In genomic region chr22:40396882-40397281, GRCh38 we compare ENCODE assay signal across 10 cellular contexts. TPM values are rescaled to one million over a fixed set of nuclear protein-coding genes. Genes with fewer than 3 reads are reported as not detected.
A peak's percentile ranks its signal among the peaks of the same experiment; 100 is the strongest.
DNase-seq lines count a peak whose midpoint lies in the region; ATAC-seq and TF ChIP-seq lines count a peak whose summit lies in the region.
"Had no signal": no experiment of that assay in that cellular context is flagged by ENCODE, and none has a peak within 500 bp of the region (broad histone marks: within the 10 kb centered on the region; RNA-seq: fewer than 3 reads in every experiment).

No MANE protein-coding gene starts in this region.

- H3K36me3 ChIP-seq in SK-N-MC (ENCODE audit: insufficient read depth, low read length): peaks cover 5% of the 10 kb centered on the region; the same call in 1 of the 2 replicates
- H3K36me3 ChIP-seq in right atrium auricular region: peaks cover 8% of the 10 kb centered on the region
- H3K36me3 ChIP-seq in spleen: peaks cover 0 to 27% (median 5%) of the 10 kb centered on the region in 6 donors

- peak overlapping the region; percentile 51; the same call in 1 of the 2 replicates for H3K27ac Mint-ChIP-seq in HFFc6

- 38 to 52% (median 42%) methylated on average over 4 of the region's 4 CpGs for WGBS in spleen, 5 donors

- ATAC-seq in GM21619 (IDR thresholded peaks at IDR 0.05; ENCODE audit: unreplicated experiment): no peak

- intact Hi-C loops in spleen (cut with DNase I; ENCODE audit: low total_unique reads): no loop called here

- no peak for DNase-seq in HFFc6
- DNase-seq in SK-N-MC (ENCODE audit: low read depth, low spot score): peak; percentile 28
- DNase-seq in right atrium auricular region (ENCODE audit: low spot score): no peak
- DNase-seq in spleen: no peak
- DNase-seq in NOMO-1 (lab: John Stamatoyannopoulos, UW; ENCODE audit: unreplicated experiment in 2 of 2): no peak
- DNase-seq in stimulated activated CD4-positive, alpha-beta T cell treated with anti-CD3 and anti-CD28 coated beads, Interleukin-2, amount 100 ng/mL, for 48 hours: no peak
- DNase-seq in globus pallidus (ENCODE audit: low spot score): no peak

- H3K4me3 ChIP-seq in SK-N-MC (peak overlapping the region; percentile 22; the same call in 1 of the 2 replicates), right atrium auricular region (no peak overlapping the region), spleen (no peak overlapping the region)
- H3K4me3 ChIP-seq: cardiac muscle cell had no signal

- H3K27me3 ChIP-seq in right atrium auricular region (no peaks in the 10 kb centered on the region), spleen (replicated peaks in 1 of 7) (no peaks in the 10 kb centered on the region)
- H3K27me3 ChIP-seq: cardiac muscle cell had no signal

- no peak for TF ChIP-seq POLR2A in spleen (IDR thresholded peaks at IDR 0.05)

- H3K27me3 Mint-ChIP-seq in HFFc6 (ENCODE audit: insufficient read depth): no peaks in the 10 kb centered on the region; the same call in none of the 2 replicates

- peaks cover 29% of the 10 kb centered on the region for H3K4me1 Mint-ChIP-seq in HFFc6 (ENCODE audit: low read depth)

- H3K9me3 ChIP-seq in SK-N-MC (ENCODE audit: low read depth, low read length): no peaks in the 10 kb centered on the region
- no peaks in the 10 kb centered on the region for H3K9me3 ChIP-seq in right atrium auricular region
- no peaks in the 10 kb centered on the region for H3K9me3 ChIP-seq in spleen

- H3K4me1 ChIP-seq in right atrium auricular region: peaks cover 0 to 19% of the 10 kb centered on the region in 2 donors
- H3K4me1 ChIP-seq in spleen: peaks cover 46 to 95% (median 72%) of the 10 kb centered on the region in 6 donors

- H3K4me3 Mint-ChIP-seq in HFFc6: no peak overlapping the region

- peak overlapping the region; percentile 71 for H3K27ac ChIP-seq in SK-N-MC
- peak overlapping the region; percentile 2 to 26 for H3K27ac ChIP-seq in right atrium auricular region
- peak overlapping the region; percentile 29 to 93 (median 62) for H3K27ac ChIP-seq in spleen
- H3K27ac ChIP-seq: cardiac muscle cell, HL-60 had no signal

- no peak overlapping the region for H3K9ac ChIP-seq in SK-N-MC (ENCODE audit: insufficient read length)

- no peaks in the 10 kb centered on the region for H3K9me3 Mint-ChIP-seq in HFFc6

- H3K36me3 Mint-ChIP-seq in HFFc6 (ENCODE audit: low read depth): peaks cover 18% of the 10 kb centered on the region

- no peak for TF ChIP-seq CTCF in HFFc6 (IDR thresholded peaks at IDR 0.05)
- no peak for TF ChIP-seq CTCF in right atrium auricular region (IDR thresholded peaks at IDR 0.05)
- no peak for TF ChIP-seq CTCF in spleen (IDR thresholded peaks at IDR 0.05 in 8 of 11, conservative IDR thresholded peaks at IDR 0.05 in 3 of 11)

RNA-seq across cellular contexts. Expression of gene SGSM3, which starts 26.5 kb away (rescaled TPM):
- total RNA-seq in HFFc6 (2021; fragmentation: NEBNext Ultra II Directional; extraction: Animal tissue kit (Norgen Biotek cat#: 25700)): 10 to 100 TPM; 41.3 to 52.1 (median 45.5) TPM
- 10 to 100 TPM; 29.0 to 36.3 TPM for total RNA-seq in right atrium auricular region
- 10 to 100 TPM; 56.3 to 99.3 (median 88.2) TPM for total RNA-seq in spleen
- polyA plus RNA-seq in spleen: 100 to 1,000 TPM; 100 to 176 (median 161) TPM

RNA-seq across cellular contexts. Expression of gene ADSL, which starts 50.6 kb away (rescaled TPM):
- total RNA-seq in HFFc6 (2021; fragmentation: NEBNext Ultra II Directional; extraction: Animal tissue kit (Norgen Biotek cat#: 25700)): 10 to 100 TPM; 60.6 to 73.8 (median 70.9) TPM
- total RNA-seq in right atrium auricular region (10 to 100 TPM; 41.8 to 69.9 TPM), spleen (10 to 100 TPM; 40.4 to 77.7 (median 55.0) TPM)
- polyA plus RNA-seq in spleen: 10 to 100 TPM; 39.1 to 52.5 (median 43.3) TPM

Comparison
In these comparisons a context has a peak if more than half of its experiments do, and no peak if none do; other contexts are left out.
1. H3K27ac ChIP-seq: peak in every context shown above with its lines; median percentile 71 in SK-N-MC; 62 in spleen; 14 in right atrium auricular region.